ENCODE assay signal across 14 cellular contexts in the genomic region with DNA sequence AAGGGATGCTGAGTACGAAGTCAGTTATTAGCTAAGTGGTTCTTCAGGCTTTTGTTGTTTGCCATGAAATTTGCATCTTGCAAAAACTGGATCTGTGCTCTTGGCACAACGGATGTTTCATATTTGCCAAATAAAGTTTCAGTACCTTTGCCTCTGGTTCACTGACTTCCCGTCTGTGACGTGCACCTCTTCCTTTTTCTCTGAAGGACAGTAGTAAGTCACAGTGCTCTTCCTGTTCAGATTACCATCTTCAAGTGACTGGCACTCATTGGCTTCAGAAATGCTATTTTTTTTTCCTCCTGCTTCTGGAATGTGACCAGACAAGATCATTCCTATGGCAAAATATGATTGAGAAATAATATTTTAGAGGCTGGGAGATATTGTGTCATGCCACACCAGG.
DNase-seq lines count a peak whose midpoint lies in the region; ATAC-seq lines count a peak whose summit lies in the region.
"Had no signal": no experiment of that assay in that cellular context is flagged by ENCODE, and none has a peak within 500 bp of the region (broad histone marks: within the 10 kb centered on the region; RNA-seq: fewer than 3 reads in every experiment).

No MANE protein-coding gene starts in this region.

- CTCF ChIA-PET in activated CD4-positive, alpha-beta memory T cell treated with anti-CD3 and anti-CD28 coated beads, Interleukin-2, amount 10 ng/mL, durations not matched to agents 7 days and 5 days (lab: Charles Lee), result no interaction called here

- H3K9ac ChIP-seq in BLaER1 treated with 17β-estradiol and CSF1 and Interleukin-3, amounts not matched to agents 10 nM and 100 nM, result no peak overlapping the region
- H3K9ac ChIP-seq in GM23248, result no peak overlapping the region

- no peaks in the 10 kb centered on the region for H3K36me3 ChIP-seq in BLaER1 treated with 17β-estradiol and CSF1 and Interleukin-3, amounts not matched to agents 10 nM and 100 nM
- no peaks in the 10 kb centered on the region for H3K36me3 ChIP-seq in GM23248 (ENCODE audit: low read depth)
- H3K36me3 ChIP-seq: brain microvascular endothelial cell, heart left ventricle, left ventricle myocardium inferior, neutrophil, spleen had no signal

- H3K27me3 ChIP-seq in BLaER1 treated with 17β-estradiol and CSF1 and Interleukin-3, amounts not matched to agents 10 nM and 100 nM, result peaks cover 0 to 10% (median 0%) of the 10 kb centered on the region in 11 experiments; a peak in 3 of 22 replicates
- no peaks in the 10 kb centered on the region for H3K27me3 ChIP-seq in GM23248 (replicated peaks; ENCODE audit: insufficient read depth)
- H3K27me3 ChIP-seq: brain microvascular endothelial cell, heart left ventricle, neutrophil had no signal

- H3K4me1 Mint-ChIP-seq in activated CD4-positive, alpha-beta memory T cell treated with anti-CD3 and anti-CD28 coated beads, Interleukin-2, amount 10 ng/mL, durations not matched to agents 7 days and 5 days, result peaks cover 26% of the 10 kb centered on the region
- H3K4me1 Mint-ChIP-seq: CD14-positive monocyte had no signal

- no peaks in the 10 kb centered on the region for H3K9me2 ChIP-seq in GM23248 (ENCODE audit: insufficient read depth)

- 0 out of 2 replicates have a peak, but pooled peaks cover 2% of the 10 kb centered on the region for H3F3A ChIP-seq in GM23248 (ENCODE audit: insufficient read depth)

- peaks cover 4% of the 10 kb centered on the region for H3K27me3 Mint-ChIP-seq in activated CD4-positive, alpha-beta memory T cell treated with anti-CD3 and anti-CD28 coated beads, Interleukin-2, amount 10 ng/mL, durations not matched to agents 7 days and 5 days

- no peaks in the 10 kb centered on the region for H4K20me1 ChIP-seq in BLaER1 treated with 17β-estradiol and CSF1 and Interleukin-3, amounts not matched to agents 10 nM and 100 nM
- no peaks in the 10 kb centered on the region for H4K20me1 ChIP-seq in GM23248 (ENCODE audit: insufficient read depth)

- H3K4me1 ChIP-seq in BLaER1 treated with 17β-estradiol and CSF1 and Interleukin-3, amounts not matched to agents 10 nM and 100 nM, result peaks cover 16 to 56% (median 35%) of the 10 kb centered on the region in 10 experiments
- H3K4me1 ChIP-seq in GM23248 (ENCODE audit: insufficient read depth), result peaks cover 12% of the 10 kb centered on the region
- H3K4me1 ChIP-seq: heart left ventricle, left ventricle myocardium inferior had no signal

- 42 to 47% methylated on average over 4 of the region's 4 CpGs for WGBS in GM23248 (ENCODE audit: low coverage in 1 of 2, low lambda C conversion rate in 2 of 2, missing lambda C conversion rate in 2 of 2), 2 experiments

- in situ Hi-C loops in GM23248 (cut with MboI), result loop anchor here (25.0 kb wide), 1 partner anchor 651 kb away; no protein-coding TSS in a partner anchor

- no peaks in the 10 kb centered on the region for H3K79me2 ChIP-seq in GM23248 (ENCODE audit: insufficient read depth)

- no peaks in the 10 kb centered on the region; a peak in 1 of 22 replicates for H3K9me3 ChIP-seq in BLaER1 treated with 17β-estradiol and CSF1 and Interleukin-3, amounts not matched to agents 10 nM and 100 nM (replicated peaks in 1 of 11)
- no peaks in the 10 kb centered on the region for H3K9me3 ChIP-seq in GM23248 (ENCODE audit: low read depth)
- H3K9me3 ChIP-seq: heart left ventricle, neutrophil, spleen had no signal

- no peak overlapping the region for H3K4me3 Mint-ChIP-seq in activated CD4-positive, alpha-beta memory T cell treated with anti-CD3 and anti-CD28 coated beads, Interleukin-2, amount 10 ng/mL, durations not matched to agents 7 days and 5 days
- H3K4me3 Mint-ChIP-seq: CD14-positive monocyte had no signal

- no peaks in the 10 kb centered on the region for H3K9me3 Mint-ChIP-seq in activated CD4-positive, alpha-beta memory T cell treated with anti-CD3 and anti-CD28 coated beads, Interleukin-2, amount 10 ng/mL, durations not matched to agents 7 days and 5 days

- peak overlapping the region; percentile 16 to 64 (median 46); a peak in 19 of 22 replicates for H3K4me2 ChIP-seq in BLaER1 treated with 17β-estradiol and CSF1 and Interleukin-3, amounts not matched to agents 10 nM and 100 nM
- no peak overlapping the region for H3K4me2 ChIP-seq in GM23248 (ENCODE audit: unreplicated experiment)

- POLR2A ChIA-PET in activated CD4-positive, alpha-beta memory T cell treated with anti-CD3 and anti-CD28 coated beads, Interleukin-2, amount 10 ng/mL, durations not matched to agents 7 days and 5 days (lab: Charles Lee), result no interaction called here

- no peaks in the 10 kb centered on the region for H3K36me3 Mint-ChIP-seq in activated CD4-positive, alpha-beta memory T cell treated with anti-CD3 and anti-CD28 coated beads, Interleukin-2, amount 10 ng/mL, durations not matched to agents 7 days and 5 days (ENCODE audit: low read depth)
- H3K36me3 Mint-ChIP-seq: CD14-positive monocyte had no signal

- no peak overlapping the region for H2AFZ ChIP-seq in GM23248

- H3K27ac Mint-ChIP-seq in activated CD4-positive, alpha-beta memory T cell treated with anti-CD3 and anti-CD28 coated beads, Interleukin-2, amount 10 ng/mL, durations not matched to agents 7 days and 5 days, result peak overlapping the region; percentile 74
- H3K27ac Mint-ChIP-seq: CD14-positive monocyte had no signal

- ATAC-seq in GM18517 (IDR thresholded peaks at IDR 0.05; ENCODE audit: unreplicated experiment) (peak; percentile 92), HG03342 (IDR thresholded peaks at IDR 0.05; ENCODE audit: unreplicated experiment) (peak; percentile 85)
- ATAC-seq: heart left ventricle had no signal

- H3K4me3 ChIP-seq in BLaER1 treated with 17β-estradiol and CSF1 and Interleukin-3, amounts not matched to agents 10 nM and 100 nM, result no peak overlapping the region
- H3K4me3 ChIP-seq in GM23248, result no peak overlapping the region
- H3K4me3 ChIP-seq: heart left ventricle, left ventricle myocardium inferior, spleen had no signal

- no peak overlapping the region for H3K27ac ChIP-seq in BLaER1 treated with 17β-estradiol and CSF1 and Interleukin-3, amounts not matched to agents 10 nM and 100 nM
- no peak overlapping the region for H3K27ac ChIP-seq in GM23248
- H3K27ac ChIP-seq: brain microvascular endothelial cell, heart left ventricle, left ventricle myocardium inferior, neutrophil had no signal

- peak; percentile 40 for DNase-seq in activated CD4-positive, alpha-beta memory T cell treated with anti-CD3 and anti-CD28 coated beads, Interleukin-2, amount 10 ng/mL, durations not matched to agents 7 days and 5 days
- DNase-seq in inferior parietal cortex (ENCODE audit: extremely low spot score), result no peak
- DNase-seq in NCI-H2171 (lab: John Stamatoyannopoulos, UW), result no peak
- DNase-seq in GM03348 (ENCODE audit: low spot score), result no peak
- no peak for DNase-seq in GM23248
- DNase-seq: brain microvascular endothelial cell, heart left ventricle, left ventricle myocardium inferior, spleen had no signal
